In genomic region chr1:77475631-77476030, GRCh38 we compare ENCODE assay signal across 23 cellular contexts.
"Had no signal": no experiment of that assay in that cellular context is flagged by ENCODE, and none has a peak within 500 bp of the region (broad histone marks: within the 10 kb centered on the region; RNA-seq: fewer than 3 reads in every experiment).

No MANE protein-coding gene starts in this region.

- H3K27ac ChIP-seq: adrenal gland, lower lobe of right lung, sigmoid colon, transverse colon, WERI-Rb-1 had no signal

- ATAC-seq: activated CD8-positive, alpha-beta T cell treated with anti-CD3 and anti-CD28 coated beads, Interleukin-2, amount 10 ng/mL, durations not matched to agents 7 days and 5 days; left lobe of liver; lower lobe of right lung; stimulated activated naive B cell treated with anti-CD40 and anti-IgM and Interleukin-4, amounts not matched to agents 10 μg/mL and 1 μg/mL and 100 μg/mL, for 72 hours had no signal

- H3K36me3 ChIP-seq: adrenal gland, lower lobe of right lung, sigmoid colon, transverse colon, WERI-Rb-1 had no signal

- H3K27me3 ChIP-seq: adrenal gland, sigmoid colon, transverse colon had no signal

- H3K4me2 ChIP-seq: smooth muscle cell had no signal

- H3K4me1 ChIP-seq: adrenal gland, lower lobe of right lung had no signal

- H3K9me3 ChIP-seq: adrenal gland, lower lobe of right lung, sigmoid colon, transverse colon had no signal

- DNase-seq: activated CD4-positive, alpha-beta T cell treated with anti-CD3 and anti-CD28 coated beads, Interleukin-2, amount 50 U/mL, for 1 hour; activated CD4-positive, CD25-positive, alpha-beta regulatory T cell treated with anti-CD3 and anti-CD28 coated beads, Interleukin-2, amount 50 U/mL, for 72 hours; activated CD8-positive, alpha-beta T cell treated with anti-CD3 and anti-CD28 coated beads, Interleukin-2, amount 10 ng/mL, durations not matched to agents 7 days and 5 days; activated gamma-delta T cell treated with Interleukin-2 at 50 U/mL for 16 hours; activated T-cell treated with anti-CD3 and anti-CD28 coated beads, Interleukin-2, amount 50 U/mL, for 1 hour; adrenal gland; central memory CD4-positive, alpha-beta T cell; dermis blood vessel endothelial cell; effector CD8-positive, alpha-beta T cell; erythroblast; foreskin fibroblast; kidney; lower lobe of right lung; naive B cell; retina; sigmoid colon; stimulated activated CD4-positive, alpha-beta T cell treated with anti-CD3 and anti-CD28 coated beads, Interleukin-15, amount 100 ng/mL, for 24 hours; stimulated activated CD8-positive, alpha-beta memory T cell treated with anti-CD3 and anti-CD28 coated beads, Interleukin-4, amount 100 ng/mL, for 48 hours; stimulated activated naive B cell treated with anti-CD40 and anti-IgM and Interleukin-4, amounts not matched to agents 10 μg/mL and 1 μg/mL and 100 μg/mL, for 72 hours; transverse colon; WERI-Rb-1 had no signal

- H3K4me3 ChIP-seq: adrenal gland, lower lobe of right lung, sigmoid colon, smooth muscle cell, transverse colon had no signal
